In genomic region chr1:187630653-187631380, GRCh38 we compare ENCODE assay signal across 23 cellular contexts.
"Had no signal": no experiment of that assay in that cellular context is flagged by ENCODE, and none has a peak within 500 bp of the region (broad histone marks: within the 10 kb centered on the region; RNA-seq: fewer than 3 reads in every experiment).

No MANE protein-coding gene starts in this region.

- H3K27ac ChIP-seq: gastroesophageal sphincter, lower lobe of right lung, spleen, tibial nerve had no signal

- H3K4me1 Mint-ChIP-seq: central memory CD8-positive, alpha-beta T cell had no signal

- H3K4me3 Mint-ChIP-seq: activated T-cell treated with anti-CD3 and anti-CD28 coated beads, Interleukin-2, amount 50 U/mL, for 72 hours; central memory CD8-positive, alpha-beta T cell; natural killer cell treated with Interleukin-12 subunit alpha and Interleukin-12 subunit beta and Interleukin-15 and Interleukin-18, amount 100 ng/mL, for 72 hours had no signal

- H3K27me3 Mint-ChIP-seq: central memory CD8-positive, alpha-beta T cell; natural killer cell treated with Interleukin-12 subunit alpha and Interleukin-12 subunit beta and Interleukin-15 and Interleukin-18, amount 100 ng/mL, for 72 hours had no signal

- H3K36me3 ChIP-seq: gastroesophageal sphincter, lower lobe of right lung, spleen, tibial nerve had no signal

- H3K4me3 ChIP-seq: gastroesophageal sphincter, lower lobe of right lung, mucosa of descending colon, spleen, tibial nerve had no signal

- H3K27ac Mint-ChIP-seq: activated naive CD4-positive, alpha-beta T cell treated with anti-CD3 and anti-CD28 coated beads, Interleukin-2, amount 50 U/mL, for 72 hours; activated T-cell treated with anti-CD3 and anti-CD28 coated beads, Interleukin-2, amount 50 U/mL, for 72 hours; natural killer cell treated with Interleukin-12 subunit alpha and Interleukin-12 subunit beta and Interleukin-15 and Interleukin-18, amount 100 ng/mL, for 72 hours had no signal

- FAIRE-seq: bronchial epithelial cell had no signal

- ATAC-seq: activated naive CD4-positive, alpha-beta T cell treated with anti-CD3 and anti-CD28 coated beads, Interleukin-2, amount 50 U/mL, for 72 hours; activated T-cell treated with anti-CD3 and anti-CD28 coated beads, Interleukin-2, amount 50 U/mL, for 72 hours; gastroesophageal sphincter; left lobe of liver; lower lobe of right lung; mucosa of descending colon; natural killer cell treated with Interleukin-12 subunit alpha and Interleukin-12 subunit beta and Interleukin-15 and Interleukin-18, amount 100 ng/mL, for 72 hours; right cardiac atrium had no signal

- H3K27me3 ChIP-seq: gastroesophageal sphincter, spleen, tibial nerve had no signal

- DNase-seq: activated CD4-positive, alpha-beta T cell treated with anti-CD3 and anti-CD28 coated beads for 4 hours; activated CD4-positive, alpha-beta T cell treated with anti-CD3 and anti-CD28 coated beads, Interleukin-2, amount 50 U/mL, for 4 hours; activated CD4-positive, CD25-positive, alpha-beta regulatory T cell; activated naive CD4-positive, alpha-beta T cell; activated T-cell treated with anti-CD3 and anti-CD28 coated beads for 4 hours; activated T-cell treated with anti-CD3 and anti-CD28 coated beads, Interleukin-2, amount 50 U/mL, for 72 hours; effector CD8-positive, alpha-beta T cell; erythroblast; head of caudate nucleus; kidney glomerular epithelial cell; lower lobe of right lung; mucosa of descending colon; posterior cingulate gyrus; right cardiac atrium; spleen; stimulated activated naive CD4-positive, alpha-beta T cell had no signal

- H3K4me1 ChIP-seq: gastroesophageal sphincter, lower lobe of right lung, spleen, tibial nerve had no signal
